ENCODE assay signal across 1 cellular context in the genomic region with DNA sequence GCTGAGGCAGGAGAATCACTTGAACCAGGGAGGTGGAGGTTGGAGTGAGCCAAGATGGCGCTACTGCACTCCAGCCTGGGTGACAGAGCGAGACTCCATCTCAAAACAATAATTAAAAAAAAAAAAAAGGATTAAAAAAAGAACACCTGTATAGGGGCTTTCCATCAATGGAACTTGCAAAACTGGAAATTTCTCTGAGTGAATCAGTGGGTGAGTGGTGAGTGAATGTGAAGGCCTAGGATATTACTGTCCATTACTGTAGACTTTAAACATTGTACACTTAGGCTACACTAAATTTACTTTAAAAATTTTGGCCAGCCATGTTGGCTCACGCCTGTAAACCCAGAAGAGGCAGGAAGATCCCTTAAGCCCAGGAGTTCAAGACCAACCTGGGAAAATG.
TF ChIP-seq lines count a peak whose summit lies in the region.

No MANE protein-coding gene starts in this region.

TF ChIP-seq in GM12878, 131 proteins besides CTCF, POLR2A, EP300 and RAD21 (continued from another document):
- TF ChIP-seq, protein P1, sequence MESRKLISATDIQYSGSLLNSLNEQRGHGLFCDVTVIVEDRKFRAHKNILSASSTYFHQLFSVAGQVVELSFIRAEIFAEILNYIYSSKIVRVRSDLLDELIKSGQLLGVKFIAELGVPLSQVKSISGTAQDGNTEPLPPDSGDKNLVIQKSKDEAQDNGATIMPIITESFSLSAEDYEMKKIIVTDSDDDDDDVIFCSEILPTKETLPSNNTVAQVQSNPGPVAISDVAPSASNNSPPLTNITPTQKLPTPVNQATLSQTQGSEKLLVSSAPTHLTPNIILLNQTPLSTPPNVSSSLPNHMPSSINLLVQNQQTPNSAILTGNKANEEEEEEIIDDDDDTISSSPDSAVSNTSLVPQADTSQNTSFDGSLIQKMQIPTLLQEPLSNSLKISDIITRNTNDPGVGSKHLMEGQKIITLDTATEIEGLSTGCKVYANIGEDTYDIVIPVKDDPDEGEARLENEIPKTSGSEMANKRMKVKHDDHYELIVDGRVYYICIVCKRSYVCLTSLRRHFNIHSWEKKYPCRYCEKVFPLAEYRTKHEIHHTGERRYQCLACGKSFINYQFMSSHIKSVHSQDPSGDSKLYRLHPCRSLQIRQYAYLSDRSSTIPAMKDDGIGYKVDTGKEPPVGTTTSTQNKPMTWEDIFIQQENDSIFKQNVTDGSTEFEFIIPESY (IDR thresholded peaks at IDR 0.05): no peak
- TF ChIP-seq ATF2 (IDR thresholded peaks at IDR 0.05; ENCODE audit: low read length) (no peak), ATF3 (IDR thresholded peaks at IDR 0.05; ENCODE audit: borderline replicate concordance, extremely low read depth, low read depth, low read length) (no peak), SUPT20H (IDR thresholded peaks at IDR 0.05; ENCODE audit: borderline replicate concordance, control insufficient read depth, low read depth, low read length) (no peak)
